19 cellular contexts compared by ENCODE assay signal in the genomic region with DNA sequence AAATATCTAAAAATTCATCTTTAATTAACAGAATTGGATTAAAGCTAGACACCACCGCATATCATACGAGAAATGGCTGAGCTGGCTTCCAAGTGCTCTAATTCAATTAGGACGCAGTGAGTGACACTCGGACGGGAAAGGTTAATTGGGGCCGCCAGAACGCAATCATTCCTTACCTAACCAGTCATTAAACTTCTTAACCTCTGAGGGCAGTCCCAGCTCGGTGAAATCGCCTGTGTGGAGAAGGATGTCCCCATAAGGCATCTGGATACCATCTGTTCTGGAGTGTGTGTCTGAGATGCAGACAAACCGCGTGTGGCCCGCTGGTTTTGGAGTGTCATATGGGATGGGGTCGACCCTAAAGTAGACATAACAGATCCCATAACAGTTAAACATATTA.
"Had no signal": no experiment of that assay in that cellular context is flagged by ENCODE, and none has a peak within 500 bp of the region (broad histone marks: within the 10 kb centered on the region; RNA-seq: fewer than 3 reads in every experiment).

No MANE protein-coding gene starts in this region.

- H3K9me3 ChIP-seq: esophagus muscularis mucosa, prostate gland, right lobe of liver, tibial artery, upper lobe of left lung, uterus had no signal

- H3K36me3 ChIP-seq: esophagus muscularis mucosa, prostate gland, right lobe of liver, tibial artery, upper lobe of left lung, uterus had no signal

- H3K27ac ChIP-seq: epithelial cell of prostate, esophagus muscularis mucosa, hepatocyte, parathyroid adenoma, prostate gland, right lobe of liver, tibial artery, upper lobe of left lung, uterus had no signal

- ATAC-seq: effector memory CD8-positive, alpha-beta T cell; left colon; right lobe of liver; stimulated activated memory B cell treated with anti-CD40 and anti-IgM and Interleukin-4, amounts not matched to agents 10 μg/mL and 1 μg/mL and 100 μg/mL, for 72 hours had no signal

- DNase-seq: effector memory CD8-positive, alpha-beta T cell; foreskin fibroblast; head of caudate nucleus; left colon; mesendoderm; naive B cell; right lobe of liver; stimulated activated CD4-positive, alpha-beta T cell treated with anti-CD3 and anti-CD28 coated beads, Interleukin-15, amount 100 ng/mL, for 24 hours; stimulated activated CD4-positive, alpha-beta T cell treated with anti-CD3 and anti-CD28 coated beads, Interleukin-1b, Interleukin-23, amount 100 ng/mL, for 48 hours; stimulated activated CD4-positive, alpha-beta T cell treated with anti-CD3 and anti-CD28 coated beads, Interleukin-4, amount 100 ng/mL, for 24 hours; tibial artery; upper lobe of left lung; uterus had no signal

- H3K4me3 ChIP-seq: esophagus muscularis mucosa, hepatocyte, prostate gland, right lobe of liver, tibial artery, upper lobe of left lung, uterus had no signal

- H3K27me3 ChIP-seq: esophagus muscularis mucosa, hepatocyte, right lobe of liver, tibial artery, upper lobe of left lung, uterus had no signal
